Comparison of ENCODE assay signal across 1 cellular context in the genomic region with DNA sequence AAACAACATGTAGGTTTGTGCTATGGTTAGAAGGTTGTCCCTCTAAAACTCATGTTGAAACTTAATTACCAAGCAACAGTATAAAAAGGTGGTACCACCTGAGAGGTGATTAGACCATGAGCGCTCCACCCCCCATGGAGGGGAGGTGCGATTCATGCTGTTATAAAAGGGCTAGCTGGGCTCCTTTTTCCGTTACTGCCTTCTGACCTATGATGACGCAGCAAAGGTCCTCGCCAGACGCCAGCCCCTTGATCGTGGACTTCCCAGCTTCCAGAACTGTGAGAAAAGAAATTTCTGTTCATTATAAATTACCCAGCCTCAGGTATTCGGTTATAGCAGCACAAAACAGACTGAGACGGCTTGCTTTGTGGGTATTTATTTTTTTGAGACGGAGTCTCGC.
TF ChIP-seq lines count a peak whose summit lies in the region.

No MANE protein-coding gene starts in this region.

TF ChIP-seq in K562, 482 proteins besides CTCF, POLR2A, EP300 and RAD21 (continued from another document):
- TF ChIP-seq, protein P1, sequence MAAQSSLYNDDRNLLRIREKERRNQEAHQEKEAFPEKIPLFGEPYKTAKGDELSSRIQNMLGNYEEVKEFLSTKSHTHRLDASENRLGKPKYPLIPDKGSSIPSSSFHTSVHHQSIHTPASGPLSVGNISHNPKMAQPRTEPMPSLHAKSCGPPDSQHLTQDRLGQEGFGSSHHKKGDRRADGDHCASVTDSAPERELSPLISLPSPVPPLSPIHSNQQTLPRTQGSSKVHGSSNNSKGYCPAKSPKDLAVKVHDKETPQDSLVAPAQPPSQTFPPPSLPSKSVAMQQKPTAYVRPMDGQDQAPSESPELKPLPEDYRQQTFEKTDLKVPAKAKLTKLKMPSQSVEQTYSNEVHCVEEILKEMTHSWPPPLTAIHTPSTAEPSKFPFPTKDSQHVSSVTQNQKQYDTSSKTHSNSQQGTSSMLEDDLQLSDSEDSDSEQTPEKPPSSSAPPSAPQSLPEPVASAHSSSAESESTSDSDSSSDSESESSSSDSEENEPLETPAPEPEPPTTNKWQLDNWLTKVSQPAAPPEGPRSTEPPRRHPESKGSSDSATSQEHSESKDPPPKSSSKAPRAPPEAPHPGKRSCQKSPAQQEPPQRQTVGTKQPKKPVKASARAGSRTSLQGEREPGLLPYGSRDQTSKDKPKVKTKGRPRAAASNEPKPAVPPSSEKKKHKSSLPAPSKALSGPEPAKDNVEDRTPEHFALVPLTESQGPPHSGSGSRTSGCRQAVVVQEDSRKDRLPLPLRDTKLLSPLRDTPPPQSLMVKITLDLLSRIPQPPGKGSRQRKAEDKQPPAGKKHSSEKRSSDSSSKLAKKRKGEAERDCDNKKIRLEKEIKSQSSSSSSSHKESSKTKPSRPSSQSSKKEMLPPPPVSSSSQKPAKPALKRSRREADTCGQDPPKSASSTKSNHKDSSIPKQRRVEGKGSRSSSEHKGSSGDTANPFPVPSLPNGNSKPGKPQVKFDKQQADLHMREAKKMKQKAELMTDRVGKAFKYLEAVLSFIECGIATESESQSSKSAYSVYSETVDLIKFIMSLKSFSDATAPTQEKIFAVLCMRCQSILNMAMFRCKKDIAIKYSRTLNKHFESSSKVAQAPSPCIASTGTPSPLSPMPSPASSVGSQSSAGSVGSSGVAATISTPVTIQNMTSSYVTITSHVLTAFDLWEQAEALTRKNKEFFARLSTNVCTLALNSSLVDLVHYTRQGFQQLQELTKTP (IDR thresholded peaks at IDR 0.05; ENCODE audit: low read depth in 1 of 2, partially characterized antibody in 2 of 2), result peak in 1 of 2 experiments; percentile 83
- TF ChIP-seq CBFA2T3 (IDR thresholded peaks at IDR 0.05) (no peak), WHSC1 (IDR thresholded peaks at IDR 0.05; ENCODE audit: low read length) (no peak), RBM39 (optimal IDR thresholded peaks at IDR 0.05; ENCODE audit: low read depth, low read length) (no peak), ZBTB33 (CRISPR knock-in tag; IDR thresholded peaks at IDR 0.05) (0 out of 2 replicates have a peak, but pooled peaks have one; percentile 31), MAFF (IDR thresholded peaks at IDR 0.05; ENCODE audit: low read length) (peak; percentile 33; the same call in 1 of the 2 replicates), ILF3 (IDR thresholded peaks at IDR 0.05; ENCODE audit: borderline replicate concordance) (no peak), MITF (IDR thresholded peaks at IDR 0.05) (no peak), HLTF (IDR thresholded peaks at IDR 0.05) (no peak), ZFP1 (CRISPR knock-in tag; IDR thresholded peaks at IDR 0.05) (no peak), ZNF41 (CRISPR knock-in tag; conservative IDR thresholded peaks at IDR 0.05) (no peak), C11orf30 (IDR thresholded peaks at IDR 0.05; ENCODE audit: low read depth) (peak; percentile 61), ZNF699 (CRISPR knock-in tag; IDR thresholded peaks at IDR 0.05; ENCODE audit: insufficient replicate concordance) (no peak), HMG20B (CRISPR knock-in tag; IDR thresholded peaks at IDR 0.05) (no peak), ZNF79 (CRISPR knock-in tag; IDR thresholded peaks at IDR 0.05; ENCODE audit: low read depth) (no peak), ZNF354B (CRISPR knock-in tag; IDR thresholded peaks at IDR 0.05) (no peak), CREB1 (IDR thresholded peaks at IDR 0.05) (0 out of 2 replicates have a peak, but pooled peaks have one; percentile 31), CREB1 (CRISPR knock-in tag; IDR thresholded peaks at IDR 0.05) (no peak), ZZZ3 (IDR thresholded peaks at IDR 0.05) (no peak), ZNF3 (CRISPR knock-in tag; IDR thresholded peaks at IDR 0.05) (no peak), FOXA3 (CRISPR knock-in tag; conservative IDR thresholded peaks at IDR 0.05 in 1 of 2, IDR thresholded peaks at IDR 0.05 in 1 of 2) (no peak), ETV6 (IDR thresholded peaks at IDR 0.05; ENCODE audit: borderline replicate concordance in 1 of 2, low read depth in 2 of 2, low read length in 1 of 2) (no peak), ETV6 (CRISPR knock-in tag; IDR thresholded peaks at IDR 0.05; ENCODE audit: borderline replicate concordance) (no peak), DPF2 (IDR thresholded peaks at IDR 0.05) (no peak), ZNF76 (CRISPR knock-in tag; IDR thresholded peaks at IDR 0.05; ENCODE audit: borderline replicate concordance) (no peak), DEAF1 (CRISPR knock-in tag; IDR thresholded peaks at IDR 0.05) (no peak), RBM14 (IDR thresholded peaks at IDR 0.05; ENCODE audit: borderline replicate concordance, insufficient read depth, low read depth, low read length) (no peak), GATAD2B (IDR thresholded peaks at IDR 0.05; ENCODE audit: borderline replicate concordance) (no peak), SNRNP70 (optimal IDR thresholded peaks at IDR 0.05; ENCODE audit: low read depth, low read length) (no peak), TBP (optimal IDR thresholded peaks at IDR 0.05; ENCODE audit: low read depth, low read length) (no peak), POLR2AphosphoS5 (IDR thresholded peaks at IDR 0.05; ENCODE audit: control insufficient read depth, insufficient read depth, low read depth, low read length) (no peak)
- TF ChIP-seq, protein P2, sequence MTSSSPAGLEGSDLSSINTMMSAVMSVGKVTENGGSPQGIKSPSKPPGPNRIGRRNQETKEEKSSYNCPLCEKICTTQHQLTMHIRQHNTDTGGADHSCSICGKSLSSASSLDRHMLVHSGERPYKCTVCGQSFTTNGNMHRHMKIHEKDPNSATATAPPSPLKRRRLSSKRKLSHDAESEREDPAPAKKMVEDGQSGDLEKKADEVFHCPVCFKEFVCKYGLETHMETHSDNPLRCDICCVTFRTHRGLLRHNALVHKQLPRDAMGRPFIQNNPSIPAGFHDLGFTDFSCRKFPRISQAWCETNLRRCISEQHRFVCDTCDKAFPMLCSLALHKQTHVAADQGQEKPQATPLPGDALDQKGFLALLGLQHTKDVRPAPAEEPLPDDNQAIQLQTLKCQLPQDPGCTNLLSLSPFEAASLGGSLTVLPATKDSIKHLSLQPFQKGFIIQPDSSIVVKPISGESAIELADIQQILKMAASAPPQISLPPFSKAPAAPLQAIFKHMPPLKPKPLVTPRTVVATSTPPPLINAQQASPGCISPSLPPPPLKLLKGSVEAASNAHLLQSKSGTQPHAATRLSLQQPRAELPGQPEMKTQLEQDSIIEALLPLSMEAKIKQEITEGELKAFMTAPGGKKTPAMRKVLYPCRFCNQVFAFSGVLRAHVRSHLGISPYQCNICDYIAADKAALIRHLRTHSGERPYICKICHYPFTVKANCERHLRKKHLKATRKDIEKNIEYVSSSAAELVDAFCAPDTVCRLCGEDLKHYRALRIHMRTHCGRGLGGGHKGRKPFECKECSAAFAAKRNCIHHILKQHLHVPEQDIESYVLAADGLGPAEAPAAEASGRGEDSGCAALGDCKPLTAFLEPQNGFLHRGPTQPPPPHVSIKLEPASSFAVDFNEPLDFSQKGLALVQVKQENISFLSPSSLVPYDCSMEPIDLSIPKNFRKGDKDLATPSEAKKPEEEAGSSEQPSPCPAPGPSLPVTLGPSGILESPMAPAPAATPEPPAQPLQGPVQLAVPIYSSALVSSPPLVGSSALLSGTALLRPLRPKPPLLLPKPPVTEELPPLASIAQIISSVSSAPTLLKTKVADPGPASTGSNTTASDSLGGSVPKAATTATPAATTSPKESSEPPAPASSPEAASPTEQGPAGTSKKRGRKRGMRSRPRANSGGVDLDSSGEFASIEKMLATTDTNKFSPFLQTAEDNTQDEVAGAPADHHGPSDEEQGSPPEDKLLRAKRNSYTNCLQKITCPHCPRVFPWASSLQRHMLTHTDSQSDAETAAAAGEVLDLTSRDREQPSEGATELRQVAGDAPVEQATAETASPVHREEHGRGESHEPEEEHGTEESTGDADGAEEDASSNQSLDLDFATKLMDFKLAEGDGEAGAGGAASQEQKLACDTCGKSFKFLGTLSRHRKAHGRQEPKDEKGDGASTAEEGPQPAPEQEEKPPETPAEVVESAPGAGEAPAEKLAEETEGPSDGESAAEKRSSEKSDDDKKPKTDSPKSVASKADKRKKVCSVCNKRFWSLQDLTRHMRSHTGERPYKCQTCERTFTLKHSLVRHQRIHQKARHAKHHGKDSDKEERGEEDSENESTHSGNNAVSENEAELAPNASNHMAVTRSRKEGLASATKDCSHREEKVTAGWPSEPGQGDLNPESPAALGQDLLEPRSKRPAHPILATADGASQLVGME (CRISPR knock-in tag; IDR thresholded peaks at IDR 0.05), result no peak
- TF ChIP-seq, protein P3, sequence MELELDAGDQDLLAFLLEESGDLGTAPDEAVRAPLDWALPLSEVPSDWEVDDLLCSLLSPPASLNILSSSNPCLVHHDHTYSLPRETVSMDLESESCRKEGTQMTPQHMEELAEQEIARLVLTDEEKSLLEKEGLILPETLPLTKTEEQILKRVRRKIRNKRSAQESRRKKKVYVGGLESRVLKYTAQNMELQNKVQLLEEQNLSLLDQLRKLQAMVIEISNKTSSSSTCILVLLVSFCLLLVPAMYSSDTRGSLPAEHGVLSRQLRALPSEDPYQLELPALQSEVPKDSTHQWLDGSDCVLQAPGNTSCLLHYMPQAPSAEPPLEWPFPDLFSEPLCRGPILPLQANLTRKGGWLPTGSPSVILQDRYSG (tag; conservative IDR thresholded peaks at IDR 0.05; ENCODE audit: low read depth), result no peak
